In the genomic region with DNA sequence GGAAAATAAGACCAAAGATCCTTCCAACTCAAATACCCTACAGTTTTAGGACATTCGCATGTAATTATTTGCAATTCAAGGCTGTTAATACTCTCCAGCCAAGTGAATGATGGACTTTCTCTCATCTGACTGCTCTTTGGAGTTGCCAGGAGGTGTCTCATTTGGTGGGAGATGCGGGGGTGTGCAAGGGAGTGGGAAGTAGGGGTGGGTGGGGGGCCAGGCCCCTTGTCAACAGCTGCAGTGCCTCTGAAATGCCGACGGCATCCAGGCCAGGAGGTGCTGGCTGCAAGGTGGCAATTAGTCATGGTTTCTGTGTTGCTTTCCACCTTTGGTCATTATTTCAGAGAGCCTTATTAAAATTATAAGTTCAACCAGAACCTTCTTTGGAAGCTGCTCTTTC, we compare ENCODE assay signal across 16 cellular contexts.
A peak's percentile ranks its signal among the peaks of the same experiment; 100 is the strongest.
DNase-seq lines count a peak whose midpoint lies in the region; ATAC-seq and TF ChIP-seq lines count a peak whose summit lies in the region.
"Had no signal": no experiment of that assay in that cellular context is flagged by ENCODE, and none has a peak within 500 bp of the region (broad histone marks: within the 10 kb centered on the region; RNA-seq: fewer than 3 reads in every experiment).

No MANE protein-coding gene starts in this region.

- no peak for ATAC-seq in GM18873 (IDR thresholded peaks at IDR 0.05; ENCODE audit: low FRiP score, unreplicated experiment)
- ATAC-seq: HCT116 had no signal

- H3K27me3 ChIP-seq in osteoblast (ENCODE audit: insufficient read depth, low read length) = no peaks in the 10 kb centered on the region
- H3K27me3 ChIP-seq: BLaER1 had no signal

- H3K4me1 ChIP-seq in HEK293 (ENCODE audit: control insufficient read depth, insufficient read depth, low read length) (no peaks in the 10 kb centered on the region), osteoblast (ENCODE audit: insufficient read depth, low read length) (peaks cover 22% of the 10 kb centered on the region)
- H3K4me1 ChIP-seq: BLaER1, Caco-2 had no signal

- no peak overlapping the region for H3K27ac ChIP-seq in HEK293 (ENCODE audit: extremely low read depth, low read depth, low read length)
- peak overlapping the region; percentile 9 for H3K27ac ChIP-seq in osteoblast (ENCODE audit: low read depth, low read length)
- H3K27ac ChIP-seq: BLaER1, GM23248 had no signal

- H3K36me3 ChIP-seq in HEK293 (ENCODE audit: control insufficient read depth in 2 of 2, insufficient read depth in 1 of 2, low read length in 2 of 2) (no peaks in the 10 kb centered on the region), osteoblast (ENCODE audit: insufficient read depth, low read length) (peaks cover 47% of the 10 kb centered on the region)
- H3K36me3 ChIP-seq: BLaER1 had no signal

- CTCF ChIA-PET in HEK293 (lab: Yijun Ruan, JAX) = interaction anchor here (0.7 kb wide), 1 partner anchor 63 kb away, joined by 3 read pairs; no protein-coding TSS in a partner anchor

- H3K79me2 ChIP-seq in osteoblast (ENCODE audit: insufficient read depth, low read length) = peaks cover 51% of the 10 kb centered on the region

- no peaks in the 10 kb centered on the region for H3K9me3 Mint-ChIP-seq in chondrocyte (ENCODE audit: low read depth)

- H3K27ac Mint-ChIP-seq in chondrocyte (ENCODE audit: unreplicated experiment) = peak overlapping the region; percentile 84
- H3K27ac Mint-ChIP-seq: CD8-positive, alpha-beta memory T cell had no signal

- peaks cover 4% of the 10 kb centered on the region for H4K20me1 ChIP-seq in osteoblast (ENCODE audit: insufficient read depth, low read length)
- H4K20me1 ChIP-seq: BLaER1 had no signal

- H2AFZ ChIP-seq in osteoblast (ENCODE audit: low read length) = no peak overlapping the region
- H2AFZ ChIP-seq: GM23248 had no signal

- no peak overlapping the region for H3K4me3 Mint-ChIP-seq in chondrocyte (ENCODE audit: unreplicated experiment)
- H3K4me3 Mint-ChIP-seq: CD8-positive, alpha-beta memory T cell had no signal

- POLR2A ChIA-PET in HEK293 (lab: Yijun Ruan, JAX) = no interaction called here

- TF ChIP-seq CTCF in HEK293 (tag by site-specific recombination; IDR thresholded peaks at IDR 0.05) = no peak
- TF ChIP-seq CTCF in chondrocyte (IDR thresholded peaks at IDR 0.05) = no peak
- no peak for TF ChIP-seq CTCF in osteoblast (IDR thresholded peaks at IDR 0.05; ENCODE audit: extremely low read depth, low read depth, low read length)

- H3K4me1 Mint-ChIP-seq in chondrocyte (ENCODE audit: low read depth) = peaks cover 69% of the 10 kb centered on the region
- H3K4me1 Mint-ChIP-seq: CD8-positive, alpha-beta memory T cell had no signal

- DNase-seq in chondrocyte (ENCODE audit: low spot score) (no peak), osteoblast (ENCODE audit: insufficient read length, low spot score, missing footprints) (no peak), ureter (ENCODE audit: low spot score) (peak; percentile 17), LoVo (ENCODE audit: low spot score) (no peak)
- no peak for DNase-seq in stimulated activated CD4-positive, alpha-beta T cell treated with anti-CD3 and anti-CD28 coated beads, Interleukin-4, amount 100 ng/mL, for 4 hours
- DNase-seq: 8988T; AML-193; Caco-2; CD8-positive, alpha-beta memory T cell; DND-41; GF-D8; GM23248 had no signal

- no peak overlapping the region for H3K4me3 ChIP-seq in HEK293 (ENCODE audit: low read depth, low read length)
- no peak overlapping the region for H3K4me3 ChIP-seq in osteoblast (ENCODE audit: insufficient read depth, low read length)
- H3K4me3 ChIP-seq: BLaER1, GM23248 had no signal

- H3K36me3 Mint-ChIP-seq in chondrocyte (ENCODE audit: low read depth) = peaks cover 14% of the 10 kb centered on the region
- H3K36me3 Mint-ChIP-seq: CD8-positive, alpha-beta memory T cell had no signal

- H3K9me3 ChIP-seq in HEK293 (ENCODE audit: control insufficient read depth, insufficient read depth, low read depth, low read length) (no peaks in the 10 kb centered on the region), osteoblast (ENCODE audit: low read depth, low read length) (no peaks in the 10 kb centered on the region)

- H3K27me3 Mint-ChIP-seq in chondrocyte (ENCODE audit: low read depth) = no peaks in the 10 kb centered on the region

- no peak overlapping the region for H3K4me2 ChIP-seq in osteoblast (ENCODE audit: insufficient read depth, low read length)
- H3K4me2 ChIP-seq: BLaER1 had no signal

TF ChIP-seq in HEK293, 187 proteins besides CTCF, POLR2A, EP300 and RAD21:
- TF ChIP-seq KLF7 (tag by site-specific recombination; IDR thresholded peaks at IDR 0.05; ENCODE audit: borderline replicate concordance) (no peak), EGR2 (tag by site-specific recombination; IDR thresholded peaks at IDR 0.05; ENCODE audit: low read depth) (peak; percentile 25; the same call in 1 of the 2 replicates)
